12 cellular contexts compared by ENCODE assay signal in the genomic region with DNA sequence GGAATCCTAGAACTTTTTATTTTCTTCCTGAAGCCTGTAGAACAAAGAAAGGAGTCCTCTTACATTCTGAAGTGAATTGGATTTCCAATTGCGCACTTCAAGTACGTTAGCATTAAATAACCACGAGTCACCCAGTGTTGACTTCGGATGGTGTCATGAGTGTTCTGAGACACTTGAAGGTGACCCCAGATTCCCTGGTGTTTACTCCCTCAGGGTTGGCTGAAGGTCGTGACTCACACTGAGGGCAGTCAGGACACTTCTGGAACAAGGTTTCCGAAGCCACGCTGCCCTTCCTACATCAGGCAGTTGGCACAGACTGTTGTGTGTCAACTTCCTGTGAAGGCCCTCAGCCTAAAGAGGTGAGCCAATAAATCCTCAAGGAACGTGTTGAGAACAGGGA.
DNase-seq lines count a peak whose midpoint lies in the region; TF ChIP-seq lines count a peak whose summit lies in the region.
"Had no signal": no experiment of that assay in that cellular context is flagged by ENCODE, and none has a peak within 500 bp of the region (broad histone marks: within the 10 kb centered on the region; RNA-seq: fewer than 3 reads in every experiment).

No MANE protein-coding gene starts in this region.

- H3K4me3 ChIP-seq in mammary epithelial cell (replicated peaks in 1 of 3; ENCODE audit: insufficient read depth in 1 of 3, low read depth in 2 of 3, low read length in 3 of 3) (no peak overlapping the region), stomach (no peak overlapping the region)

- H3K36me3 ChIP-seq in mammary epithelial cell (ENCODE audit: insufficient read depth, low read length) (no peaks in the 10 kb centered on the region), stomach (no peaks in the 10 kb centered on the region)

- intact Hi-C loops in mammary epithelial cell (cut with micrococcal nuclease): loop anchor here (2.0 kb wide), 1 partner anchor 44 kb away; no protein-coding TSS in a partner anchor
- intact Hi-C loops in stomach (cut with DNase I; ENCODE audit: low total_unique reads): no loop called here

- peaks cover 4% of the 10 kb centered on the region; the same call in 1 of the 2 replicates for H3K9me3 Mint-ChIP-seq in HFFc6
- no peaks in the 10 kb centered on the region for H3K9me3 Mint-ChIP-seq in activated CD4-positive, alpha-beta T cell treated with anti-CD3 and anti-CD28 coated beads, Interleukin-2, amount 10 ng/mL, durations not matched to agents 7 days and 5 days

- H3K27ac ChIP-seq in mammary epithelial cell (ENCODE audit: insufficient read depth, low read depth, low read length) (peak overlapping the region; percentile 86), stomach (peak overlapping the region in 4 of 5 donors; percentile 42 to 66 (median 58))

- H3K4me3 Mint-ChIP-seq in HFFc6: peak overlapping the region; percentile 62
- no peak overlapping the region for H3K4me3 Mint-ChIP-seq in activated CD4-positive, alpha-beta T cell treated with anti-CD3 and anti-CD28 coated beads, Interleukin-2, amount 10 ng/mL, durations not matched to agents 7 days and 5 days
- H3K4me3 Mint-ChIP-seq: stimulated activated naive B cell treated with anti-CD40 and anti-IgM and Interleukin-4, amounts not matched to agents 10 μg/mL and 1 μg/mL and 100 μg/mL, for 72 hours had no signal

- CTCF ChIA-PET in mammary epithelial cell (lab: Charles Lee; ENCODE audit: low non-redundant PET): no interaction called here
- CTCF ChIA-PET in activated CD4-positive, alpha-beta T cell treated with anti-CD3 and anti-CD28 coated beads, Interleukin-2, amount 10 ng/mL, durations not matched to agents 7 days and 5 days (lab: Charles Lee): no interaction called here
- CTCF ChIA-PET in GM10248 (lab: Yijun Ruan, JAX): no interaction called here

- H4K20me1 ChIP-seq in mammary epithelial cell (ENCODE audit: insufficient read depth, low read length): no peaks in the 10 kb centered on the region

- peak overlapping the region; percentile 99 for H3K27ac Mint-ChIP-seq in HFFc6
- H3K27ac Mint-ChIP-seq in activated CD4-positive, alpha-beta T cell treated with anti-CD3 and anti-CD28 coated beads, Interleukin-2, amount 10 ng/mL, durations not matched to agents 7 days and 5 days: no peak overlapping the region
- H3K27ac Mint-ChIP-seq: stimulated activated naive B cell treated with anti-CD40 and anti-IgM and Interleukin-4, amounts not matched to agents 10 μg/mL and 1 μg/mL and 100 μg/mL, for 72 hours had no signal

- H3K27me3 ChIP-seq in mammary epithelial cell (ENCODE audit: insufficient read depth, low read length) (no peaks in the 10 kb centered on the region), stomach (no peaks in the 10 kb centered on the region)

- no peak overlapping the region for H3K9ac ChIP-seq in mammary epithelial cell (ENCODE audit: insufficient read depth, low read length)

- H3K27me3 Mint-ChIP-seq in HFFc6 (ENCODE audit: insufficient read depth): peaks cover 7% of the 10 kb centered on the region
- H3K27me3 Mint-ChIP-seq in activated CD4-positive, alpha-beta T cell treated with anti-CD3 and anti-CD28 coated beads, Interleukin-2, amount 10 ng/mL, durations not matched to agents 7 days and 5 days: peaks cover 14% of the 10 kb centered on the region

- peaks cover 3% of the 10 kb centered on the region; the same call in 1 of the 2 replicates for H3K36me3 Mint-ChIP-seq in HFFc6 (ENCODE audit: low read depth)
- H3K36me3 Mint-ChIP-seq in activated CD4-positive, alpha-beta T cell treated with anti-CD3 and anti-CD28 coated beads, Interleukin-2, amount 10 ng/mL, durations not matched to agents 7 days and 5 days (ENCODE audit: low read depth): no peaks in the 10 kb centered on the region
- H3K36me3 Mint-ChIP-seq: stimulated activated naive B cell treated with anti-CD40 and anti-IgM and Interleukin-4, amounts not matched to agents 10 μg/mL and 1 μg/mL and 100 μg/mL, for 72 hours had no signal

- TF ChIP-seq CTCF in HFFc6 (IDR thresholded peaks at IDR 0.05): no peak
- TF ChIP-seq CTCF in mammary epithelial cell (conservative IDR thresholded peaks at IDR 0.05 in 1 of 2, IDR thresholded peaks at IDR 0.05 in 1 of 2; ENCODE audit: extremely low read depth in 1 of 2, insufficient read depth in 1 of 2, low read depth in 1 of 2, low read length in 2 of 2): no peak
- TF ChIP-seq CTCF in stomach (IDR thresholded peaks at IDR 0.05): no peak
- no peak for TF ChIP-seq CTCF in GM10248 (IDR thresholded peaks at IDR 0.05; ENCODE audit: control extremely low read depth, extremely low read depth, low read depth, missing control alignments)

- H3K9me3 ChIP-seq in mammary epithelial cell (replicated peaks; ENCODE audit: insufficient read depth, low read length) (no peaks in the 10 kb centered on the region), stomach (no peaks in the 10 kb centered on the region)

- POLR2A ChIA-PET in activated CD4-positive, alpha-beta T cell treated with anti-CD3 and anti-CD28 coated beads, Interleukin-2, amount 10 ng/mL, durations not matched to agents 7 days and 5 days (lab: Charles Lee): no interaction called here
- POLR2A ChIA-PET in GM10248 (lab: Yijun Ruan, JAX): no interaction called here

- peak overlapping the region; percentile 8 for H3K4me2 ChIP-seq in mammary epithelial cell (ENCODE audit: insufficient read depth, low read depth, low read length)

- WGBS in mammary epithelial cell (ENCODE audit: low coverage, missing lambda C conversion rate): 64% methylated on average over 6 of the region's 8 CpGs
- 63 to 76% (median 72%) methylated on average over 8 of the region's 8 CpGs for WGBS in stomach, 5 donors

- peaks cover 50% of the 10 kb centered on the region for H3K4me1 Mint-ChIP-seq in HFFc6 (ENCODE audit: low read depth)
- H3K4me1 Mint-ChIP-seq in activated CD4-positive, alpha-beta T cell treated with anti-CD3 and anti-CD28 coated beads, Interleukin-2, amount 10 ng/mL, durations not matched to agents 7 days and 5 days: no peaks in the 10 kb centered on the region
- H3K4me1 Mint-ChIP-seq: stimulated activated naive B cell treated with anti-CD40 and anti-IgM and Interleukin-4, amounts not matched to agents 10 μg/mL and 1 μg/mL and 100 μg/mL, for 72 hours had no signal

- no peak overlapping the region for H2AFZ ChIP-seq in mammary epithelial cell (ENCODE audit: low read depth, low read length)

- in situ Hi-C loops in mammary epithelial cell (cut with MboI; ENCODE audit: low sequenced_read_pairs in 2 of 2): no loop called here

- DNase-seq in HFFc6 (peak; percentile 83), mammary epithelial cell (peak; percentile 49), islet precursor cell (peak; percentile 71), stomach (no peak), DMS114 treated with DMSO at 0.1 percent for 48 hours (lab: John Stamatoyannopoulos, UW; ENCODE audit: unreplicated experiment) (no peak), GM10248 (ENCODE audit: extremely low spot score) (no peak), NCI-H2196 (lab: John Stamatoyannopoulos, UW; ENCODE audit: unreplicated experiment) (no peak)
- DNase-seq in activated CD4-positive, alpha-beta T cell treated with anti-CD3 and anti-CD28 coated beads, Interleukin-2, amount 10 ng/mL, durations not matched to agents 7 days and 5 days: no peak
- DNase-seq: activated CD8-positive, alpha-beta memory T cell treated with anti-CD3 and anti-CD28 coated beads, Interleukin-2, amount 50 U/mL, for 4 hours; DMS53; NCI-H1048; stimulated activated naive B cell treated with anti-CD40 and anti-IgM and Interleukin-4, amounts not matched to agents 10 μg/mL and 1 μg/mL and 100 μg/mL, for 72 hours had no signal

- H3K79me2 ChIP-seq in mammary epithelial cell (ENCODE audit: insufficient read depth, low read length): no peaks in the 10 kb centered on the region

- no peak for TF ChIP-seq POLR2A in stomach (IDR thresholded peaks at IDR 0.05)

- H3K4me1 ChIP-seq in mammary epithelial cell (ENCODE audit: insufficient read depth, low read length): peaks cover 16% of the 10 kb centered on the region
- H3K4me1 ChIP-seq in stomach: peaks cover 0 to 4% (median 0%) of the 10 kb centered on the region in 4 donors

- dilution Hi-C loops in mammary epithelial cell (cut with HindIII; ENCODE audit: low sequenced_read_pairs): no loop called here

- no TSS peak for BruUV-seq in mammary epithelial cell (replicated peaks; lab: Mats Ljungman, UMichigan)

- TF ChIP-seq EP300 in stomach (IDR thresholded peaks at IDR 0.05): no peak

Comparison
In these comparisons a context has a peak if more than half of its experiments do, and no peak if none do; other contexts are left out.
1. DNase-seq: peak in HFFc6 (single experiment), mammary epithelial cell (single experiment) and islet precursor cell (single experiment); none in stomach (single experiment), activated CD4-positive, alpha-beta T cell treated with anti-CD3 and anti-CD28 coated beads, Interleukin-2, amount 10 ng/mL, durations not matched to agents 7 days and 5 days (single experiment), DMS114 treated with DMSO at 0.1 percent for 48 hours (single experiment), GM10248 (single experiment) and NCI-H2196 (single experiment).